ENCODE assay signal across 8 cellular contexts in the genomic region with DNA sequence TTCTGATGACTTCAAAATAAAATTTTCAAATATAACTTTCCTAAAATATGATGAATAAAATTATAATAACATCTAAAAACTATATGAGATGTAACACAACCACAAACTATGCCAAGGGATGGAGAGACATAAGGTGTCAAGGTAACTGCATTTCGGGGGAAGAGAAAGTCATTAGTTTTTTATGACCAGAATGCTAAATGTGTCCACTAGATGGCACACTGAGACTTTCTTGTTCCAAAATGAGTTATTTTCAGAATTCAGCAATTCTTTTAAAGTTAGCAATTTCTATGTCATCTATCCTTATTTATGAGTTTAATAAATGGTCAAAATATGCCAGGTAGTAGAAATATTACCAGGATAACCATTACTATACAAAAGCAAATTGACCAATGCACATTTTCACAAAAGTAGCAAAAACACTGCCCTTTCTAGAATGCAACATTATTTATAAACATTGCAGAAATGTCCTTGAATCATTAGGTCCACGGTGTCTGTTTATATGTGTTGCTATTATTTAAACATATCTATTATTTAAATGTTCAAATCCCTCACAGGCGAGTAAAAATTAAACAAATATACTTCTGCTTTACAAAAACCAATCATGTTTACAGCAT.
DNase-seq lines count a peak whose midpoint lies in the region; ATAC-seq and TF ChIP-seq lines count a peak whose summit lies in the region.

No MANE protein-coding gene starts in this region.

- H3K4me3 ChIP-seq in HFF-Myc (replicated peaks; ENCODE audit: low read depth, low read length) = no peak overlapping the region
- H3K4me3 ChIP-seq in foreskin fibroblast (ENCODE audit: low read depth in 1 of 2, low read length in 2 of 2) = no peak overlapping the region
- no peak overlapping the region for H3K4me3 ChIP-seq in retinal pigment epithelial cell (ENCODE audit: low read length)

- ATAC-seq in HG03378 (IDR thresholded peaks at IDR 0.05; ENCODE audit: unreplicated experiment) = no peak
- no peak for ATAC-seq in HG03520 (IDR thresholded peaks at IDR 0.05; ENCODE audit: unreplicated experiment)

- DNase-seq in NCI-H1436 (lab: John Stamatoyannopoulos, UW) (peak; percentile 13), NCI-H1436 treated with DMSO at 0.1 percent for 48 hours (lab: John Stamatoyannopoulos, UW) (no peak), HFF-Myc (ENCODE audit: extremely low read depth, low read depth) (peak; percentile 14), SKM-1 treated with dmso at 0.1 percent for 144 hours (lab: John Stamatoyannopoulos, UW; ENCODE audit: unreplicated experiment) (peak; percentile 46), foreskin fibroblast (peak; percentile 12 to 58), retinal pigment epithelial cell (ENCODE audit: low read depth) (no peak)

- TF ChIP-seq CTCF in HFF-Myc (IDR thresholded peaks at IDR 0.05; ENCODE audit: low read depth, low read length, missing control alignments) (peak; percentile 57), foreskin fibroblast (IDR thresholded peaks at IDR 0.05; ENCODE audit: low read depth, low read length) (peak; percentile 59), retinal pigment epithelial cell (conservative IDR thresholded peaks at IDR 0.05; ENCODE audit: low read depth, low read length) (peak; percentile 70)

Comparison
In these comparisons a context has a peak if more than half of its experiments do, and no peak if none do; other contexts are left out.
1. DNase-seq: peak in NCI-H1436 (single experiment), HFF-Myc (single experiment), SKM-1 treated with dmso at 0.1 percent for 144 hours (single experiment) and foreskin fibroblast (2 of 2); none in NCI-H1436 treated with DMSO at 0.1 percent for 48 hours (single experiment) and retinal pigment epithelial cell (single experiment).
2. Peak in every context shown above with its lines, with median percentiles within 50 percentile points of each other: CTCF ChIP-seq.